ENCODE assay signal across 16 cellular contexts in the genomic region with DNA sequence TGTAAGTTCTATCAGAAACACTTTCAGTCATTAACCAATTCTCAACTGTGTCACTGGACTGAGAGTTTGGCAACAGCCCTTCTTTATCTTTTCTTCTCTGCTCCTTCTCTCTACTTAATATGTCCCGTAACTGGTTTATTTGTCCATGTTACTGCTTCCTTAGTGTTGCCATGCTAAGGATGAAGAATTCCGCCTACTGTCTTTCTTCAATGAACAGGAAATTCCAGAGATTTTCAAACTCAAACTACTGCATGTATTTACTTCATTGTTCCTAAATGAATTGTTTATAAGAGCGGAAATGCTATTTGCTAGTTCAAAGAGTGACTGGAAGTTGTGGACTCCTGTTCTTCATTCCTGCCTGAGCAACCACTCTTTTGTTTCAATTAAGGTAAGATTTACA.
"Had no signal": no experiment of that assay in that cellular context is flagged by ENCODE, and none has a peak within 500 bp of the region (broad histone marks: within the 10 kb centered on the region; RNA-seq: fewer than 3 reads in every experiment).

No MANE protein-coding gene starts in this region.

- ATAC-seq: activated CD8-positive, alpha-beta memory T cell treated with anti-CD3 and anti-CD28 coated beads, Interleukin-2, amount 10 ng/mL, durations not matched to agents 7 days and 5 days; left colon; stimulated activated naive CD8-positive, alpha-beta T cell treated with anti-CD3 and anti-CD28 coated beads, Interleukin-15, Interleukin-2, amounts not matched to agents 100 U/mL and 50 U/mL, for 24 hours had no signal

- DNase-seq: activated CD4-positive, alpha-beta T cell treated with anti-CD3 and anti-CD28 coated beads, Interleukin-2, amount 50 U/mL, for 4 hours; activated CD4-positive, CD25-positive, alpha-beta regulatory T cell treated with anti-CD3 and anti-CD28 coated beads, Interleukin-2, amount 50 U/mL, for 72 hours; activated CD8-positive, alpha-beta memory T cell treated with anti-CD3 and anti-CD28 coated beads, Interleukin-2, amount 10 ng/mL, durations not matched to agents 7 days and 5 days; activated effector memory CD4-positive, alpha-beta T cell treated with anti-CD3 and anti-CD28 coated beads, Interleukin-2, amount 50 U/mL, for 16 hours; activated T-cell treated with anti-CD3 and anti-CD28 coated beads, Interleukin-2, amount 50 U/mL, for 24 hours; hypothalamus; left colon; mesendoderm; nephron progenitor cell; pancreas; stimulated activated CD4-positive, alpha-beta T cell treated with anti-CD3 and anti-CD28 coated beads, Interleukin-2, amount 100 ng/mL, for 48 hours; stimulated activated CD8-positive, alpha-beta memory T cell treated with anti-CD3 and anti-CD28 coated beads, Interleukin-4, amount 100 ng/mL, for 48 hours; stimulated activated naive CD8-positive, alpha-beta T cell treated with anti-CD3 and anti-CD28 coated beads, Interleukin-15, Interleukin-2, amounts not matched to agents 100 U/mL and 50 U/mL, for 24 hours; upper lobe of left lung had no signal

- H3K4me1 ChIP-seq: suprapubic skin, upper lobe of left lung had no signal

- H3K27ac ChIP-seq: cardiac muscle cell, pancreas, suprapubic skin had no signal

- H3K9me3 ChIP-seq: pancreas, suprapubic skin, upper lobe of left lung had no signal

- H3K36me3 ChIP-seq: cardiac muscle cell, pancreas, suprapubic skin, upper lobe of left lung had no signal

- H3K4me3 ChIP-seq: cardiac muscle cell, pancreas, suprapubic skin, upper lobe of left lung had no signal

- H3K27me3 ChIP-seq: cardiac muscle cell, pancreas, suprapubic skin had no signal
